ENCODE assay signal across 8 cellular contexts in the genomic region with DNA sequence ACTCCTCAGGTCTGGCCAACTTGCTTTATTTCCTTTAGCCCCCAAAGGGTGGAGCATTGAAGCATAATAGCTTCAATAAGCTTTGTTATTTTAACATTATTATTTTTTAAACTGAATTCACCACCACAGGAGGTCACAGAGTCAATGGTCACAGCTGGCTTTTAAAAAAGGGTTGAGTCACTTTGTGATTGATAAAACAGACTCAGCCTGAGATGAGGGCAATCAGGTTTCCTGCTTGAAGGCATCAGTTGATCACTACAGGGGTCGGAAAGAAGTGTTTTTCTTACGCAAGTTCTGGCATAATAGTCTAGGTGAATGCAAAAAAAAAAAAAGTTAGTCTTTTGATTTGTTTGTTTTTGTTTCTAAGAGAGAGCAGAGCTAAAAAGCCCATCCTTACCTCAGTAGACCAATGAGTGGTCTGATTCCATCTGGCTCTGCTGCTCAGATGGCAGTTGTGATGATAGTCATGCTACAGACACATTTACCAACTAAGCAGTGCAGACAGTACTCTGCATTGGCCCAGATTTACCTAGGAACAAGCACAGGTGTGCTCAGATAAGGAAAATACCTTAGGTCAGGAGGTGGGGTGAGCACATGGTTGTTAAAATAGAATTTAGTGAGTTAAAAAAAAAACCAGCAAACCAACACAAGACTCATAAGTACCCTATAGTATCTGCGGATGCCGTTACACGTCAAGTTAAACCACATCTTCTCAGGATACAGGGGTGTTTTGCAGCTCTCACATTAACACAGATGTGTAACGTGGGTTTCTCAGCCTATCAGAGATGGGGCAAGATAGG. TPM values are rescaled to one million over a fixed set of nuclear protein-coding genes. Genes with fewer than 3 reads are reported as not detected.
DNase-seq lines count a peak whose midpoint lies in the region; ATAC-seq lines count a peak whose summit lies in the region.

No MANE protein-coding gene starts in this region.

- no peak overlapping the region for H3K27ac Mint-ChIP-seq in stimulated activated naive CD8-positive, alpha-beta T cell treated with anti-CD3 and anti-CD28 coated beads, Interleukin-15, amount 100 ng/mL, for 72 hours

- DNase-seq in activated T-cell treated with anti-CD3 and anti-CD28 coated beads for 24 hours (ENCODE audit: low read depth) (peak; percentile 37), NCI-H146 treated with DMSO at 0.1 percent for 48 hours (lab: John Stamatoyannopoulos, UW; ENCODE audit: unreplicated experiment) (peak; percentile 37), OCI-M1 (lab: John Stamatoyannopoulos, UW) (no peak), DMS53 (lab: John Stamatoyannopoulos, UW) (no peak)
- DNase-seq in activated T-cell treated with anti-CD3 and anti-CD28 coated beads, Interleukin-2, amount 50 U/mL, for 1 hour: no peak
- peak; percentile 57 to 69 for DNase-seq in stimulated activated naive CD8-positive, alpha-beta T cell treated with anti-CD3 and anti-CD28 coated beads, Interleukin-15, amount 100 ng/mL, for 72 hours

- no peaks in the 10 kb centered on the region for H3K4me1 Mint-ChIP-seq in stimulated activated naive CD8-positive, alpha-beta T cell treated with anti-CD3 and anti-CD28 coated beads, Interleukin-15, amount 100 ng/mL, for 72 hours

- ATAC-seq in esophagus mucosa (peak; percentile 38), HG03280 (IDR thresholded peaks at IDR 0.05; ENCODE audit: unreplicated experiment) (no peak)
- peak; percentile 78 for ATAC-seq in stimulated activated naive CD8-positive, alpha-beta T cell treated with anti-CD3 and anti-CD28 coated beads, Interleukin-15, amount 100 ng/mL, for 72 hours

- H3K4me3 Mint-ChIP-seq in stimulated activated naive CD8-positive, alpha-beta T cell treated with anti-CD3 and anti-CD28 coated beads, Interleukin-15, amount 100 ng/mL, for 72 hours: no peak overlapping the region

- H3K27me3 Mint-ChIP-seq in stimulated activated naive CD8-positive, alpha-beta T cell treated with anti-CD3 and anti-CD28 coated beads, Interleukin-15, amount 100 ng/mL, for 72 hours: no peaks in the 10 kb centered on the region

- H3K9me3 Mint-ChIP-seq in stimulated activated naive CD8-positive, alpha-beta T cell treated with anti-CD3 and anti-CD28 coated beads, Interleukin-15, amount 100 ng/mL, for 72 hours: no peaks in the 10 kb centered on the region

RNA-seq across cellular contexts. Expression of a gene that starts 22.6 kb away (rescaled TPM):
- total RNA-seq in esophagus mucosa: not detected

RNA-seq across cellular contexts. Expression of a gene that starts 35.9 kb away (rescaled TPM):
- not detected for total RNA-seq in esophagus mucosa

Comparison
In these comparisons a context has a peak if more than half of its experiments do, and no peak if none do; other contexts are left out.
1. DNase-seq: peak in activated T-cell treated with anti-CD3 and anti-CD28 coated beads for 24 hours (single experiment), NCI-H146 treated with DMSO at 0.1 percent for 48 hours (single experiment) and stimulated activated naive CD8-positive, alpha-beta T cell treated with anti-CD3 and anti-CD28 coated beads, Interleukin-15, amount 100 ng/mL, for 72 hours (2 of 2); none in activated T-cell treated with anti-CD3 and anti-CD28 coated beads, Interleukin-2, amount 50 U/mL, for 1 hour (single experiment), OCI-M1 (single experiment) and DMS53 (single experiment).